Comparison of ENCODE assay signal across 19 cellular contexts in genomic region chr16:87183647-87184046, GRCh38.
"Had no signal": no experiment of that assay in that cellular context is flagged by ENCODE, and none has a peak within 500 bp of the region (broad histone marks: within the 10 kb centered on the region; RNA-seq: fewer than 3 reads in every experiment).

No MANE protein-coding gene starts in this region.

- H3K36me3 Mint-ChIP-seq: neural progenitor cell had no signal

- H3K27ac ChIP-seq: colonic mucosa, foreskin keratinocyte, neural progenitor cell, pancreas had no signal

- H2AFZ ChIP-seq: neural progenitor cell had no signal

- H3K4me3 Mint-ChIP-seq: naive thymus-derived CD4-positive, alpha-beta T cell; neural progenitor cell had no signal

- H3K4me1 ChIP-seq: colonic mucosa, foreskin keratinocyte, pancreas had no signal

- H3K27me3 ChIP-seq: colonic mucosa, foreskin keratinocyte, neural progenitor cell, pancreas had no signal

- FAIRE-seq: endothelial cell of umbilical vein, pancreas, urothelium cell line had no signal

- H3K4me3 ChIP-seq: colonic mucosa, neural progenitor cell, pancreas, smooth muscle cell had no signal

- H3K4me2 ChIP-seq: neural progenitor cell, smooth muscle cell had no signal

- H3K9ac ChIP-seq: neural progenitor cell had no signal

- H3K27ac Mint-ChIP-seq: naive thymus-derived CD4-positive, alpha-beta T cell; neural progenitor cell; progenitor cell of endocrine pancreas had no signal

- H3K36me3 ChIP-seq: colonic mucosa, neural progenitor cell, pancreas had no signal

- DNase-seq: colonic mucosa; dermis blood vessel endothelial cell; erythroblast; foreskin keratinocyte; head of caudate nucleus; hippocampal formation; left colon; naive thymus-derived CD4-positive, alpha-beta T cell; occipital lobe; pancreas; right cardiac atrium; stimulated activated CD4-positive, alpha-beta T cell treated with anti-CD3 and anti-CD28 coated beads, Interleukin-2, amount 100 ng/mL, for 48 hours; stimulated activated naive CD4-positive, alpha-beta T cell treated with Interleukin-2 at 50 U/mL for 16 hours; trophoblast cell had no signal

- H3K9me3 ChIP-seq: colonic mucosa, pancreas had no signal
